Comparison of ENCODE assay signal across 35 cellular contexts in the genomic region with DNA sequence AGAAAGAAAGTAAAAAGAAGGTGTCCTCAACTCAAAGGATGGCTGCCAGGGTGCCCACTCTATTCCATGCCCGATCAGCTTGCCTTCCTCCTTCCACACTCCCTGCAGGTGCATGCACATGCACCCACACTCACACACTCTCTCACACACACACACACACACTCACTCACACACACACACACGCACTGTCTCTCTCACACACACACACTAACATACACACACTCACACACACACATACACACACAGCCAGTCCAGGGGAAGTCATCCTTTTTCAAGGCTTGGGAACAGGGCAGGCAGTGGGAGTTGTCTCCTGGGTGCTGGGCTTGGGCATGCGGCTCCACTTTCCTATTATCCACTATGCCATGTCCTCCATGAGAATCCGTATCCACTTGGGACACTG. TPM values are rescaled to one million over a fixed set of nuclear protein-coding genes. Genes with fewer than 3 reads are reported as not detected.
"Had no signal": no experiment of that assay in that cellular context is flagged by ENCODE, and none has a peak within 500 bp of the region (broad histone marks: within the 10 kb centered on the region; RNA-seq: fewer than 3 reads in every experiment).

No MANE protein-coding gene starts in this region.

- H3K4me1 Mint-ChIP-seq: activated CD4-positive, alpha-beta memory T cell treated with anti-CD3 and anti-CD28 coated beads, Interleukin-2, amount 10 ng/mL, durations not matched to agents 7 days and 5 days; activated CD8-positive, alpha-beta memory T cell treated with anti-CD3 and anti-CD28 coated beads, Interleukin-2, amount 10 ng/mL, durations not matched to agents 7 days and 5 days; activated naive CD4-positive, alpha-beta T cell treated with anti-CD3 and anti-CD28 coated beads, Interleukin-2, amount 10 ng/mL, durations not matched to agents 7 days and 5 days; activated naive CD8-positive, alpha-beta T cell treated with anti-CD3 and anti-CD28 coated beads, Interleukin-2, amount 50 U/mL, for 24 hours had no signal

- DNase-seq: activated CD4-positive, alpha-beta memory T cell treated with anti-CD3 and anti-CD28 coated beads, Interleukin-2, amount 10 ng/mL, durations not matched to agents 7 days and 5 days; activated CD4-positive, alpha-beta T cell treated with anti-CD3 and anti-CD28 coated beads for 1 hour; activated CD4-positive, alpha-beta T cell treated with anti-CD3 and anti-CD28 coated beads for 48 hours; activated CD4-positive, CD25-positive, alpha-beta regulatory T cell; activated CD8-positive, alpha-beta memory T cell treated with anti-CD3 and anti-CD28 coated beads for 24 hours; activated CD8-positive, alpha-beta memory T cell treated with anti-CD3 and anti-CD28 coated beads, Interleukin-2, amount 10 ng/mL, durations not matched to agents 7 days and 5 days; activated CD8-positive, alpha-beta memory T cell treated with anti-CD3 and anti-CD28 coated beads, Interleukin-2, amount 50 U/mL, for 48 hours; activated effector memory CD4-positive, alpha-beta T cell treated with Interleukin-2 at 50 U/mL for 16 hours; activated naive CD4-positive, alpha-beta T cell treated with anti-CD3 and anti-CD28 coated beads, Interleukin-2, amount 10 ng/mL, durations not matched to agents 7 days and 5 days; activated naive CD8-positive, alpha-beta T cell treated with anti-CD3 and anti-CD28 coated beads, Interleukin-2, amount 50 U/mL, for 24 hours; activated T-cell treated with anti-CD3 and anti-CD28 coated beads, Interleukin-2, amount 50 U/mL, for 48 hours; anterior cingulate cortex; central memory CD4-positive, alpha-beta T cell; NCI-H1105 treated with DMSO at 0.1 percent for 48 hours; NCI-H1436; NCI-H1694; NCI-H1930; NCI-H2081 treated with DMSO at 0.1 percent for 48 hours; NCI-H226; NCI-H446 treated with DMSO at 0.1 percent for 48 hours; NCI-H524; NCI-H69; NCI-H82; Peyer's patch; SIG-M5; SW 1271; T-helper 1 cell; T-helper 2 cell; T-helper 9 cell; WERI-Rb-1 had no signal

- H3K27ac Mint-ChIP-seq: activated CD4-positive, alpha-beta memory T cell treated with anti-CD3 and anti-CD28 coated beads, Interleukin-2, amount 10 ng/mL, durations not matched to agents 7 days and 5 days; activated CD8-positive, alpha-beta memory T cell treated with anti-CD3 and anti-CD28 coated beads, Interleukin-2, amount 10 ng/mL, durations not matched to agents 7 days and 5 days; activated naive CD4-positive, alpha-beta T cell treated with anti-CD3 and anti-CD28 coated beads, Interleukin-2, amount 10 ng/mL, durations not matched to agents 7 days and 5 days; activated naive CD8-positive, alpha-beta T cell; activated naive CD8-positive, alpha-beta T cell treated with anti-CD3 and anti-CD28 coated beads, Interleukin-2, amount 50 U/mL, for 24 hours had no signal

- H3K27ac ChIP-seq: Peyer's patch, RWPE1, WERI-Rb-1 had no signal

- H3K9me3 Mint-ChIP-seq: brain had no signal

- H3K36me3 ChIP-seq: Peyer's patch had no signal

- H3K4me3 ChIP-seq: Peyer's patch had no signal

- H3K9me3 ChIP-seq: Peyer's patch had no signal

- H3K27me3 ChIP-seq: Peyer's patch had no signal

- H3K36me3 Mint-ChIP-seq: activated CD8-positive, alpha-beta memory T cell treated with anti-CD3 and anti-CD28 coated beads, Interleukin-2, amount 10 ng/mL, durations not matched to agents 7 days and 5 days; activated naive CD4-positive, alpha-beta T cell treated with anti-CD3 and anti-CD28 coated beads, Interleukin-2, amount 10 ng/mL, durations not matched to agents 7 days and 5 days; activated naive CD8-positive, alpha-beta T cell had no signal

- ATAC-seq: activated CD8-positive, alpha-beta memory T cell treated with anti-CD3 and anti-CD28 coated beads, Interleukin-2, amount 10 ng/mL, durations not matched to agents 7 days and 5 days; activated naive CD8-positive, alpha-beta T cell treated with anti-CD3 and anti-CD28 coated beads, Interleukin-2, amount 50 U/mL, for 24 hours; Right ventricle myocardium inferior had no signal

- H3K27me3 Mint-ChIP-seq: activated naive CD4-positive, alpha-beta T cell treated with anti-CD3 and anti-CD28 coated beads, Interleukin-2, amount 10 ng/mL, durations not matched to agents 7 days and 5 days; activated naive CD8-positive, alpha-beta T cell; activated naive CD8-positive, alpha-beta T cell treated with anti-CD3 and anti-CD28 coated beads, Interleukin-2, amount 50 U/mL, for 24 hours; brain had no signal

- H3K4me3 Mint-ChIP-seq: activated CD4-positive, alpha-beta memory T cell treated with anti-CD3 and anti-CD28 coated beads, Interleukin-2, amount 10 ng/mL, durations not matched to agents 7 days and 5 days; activated CD8-positive, alpha-beta memory T cell treated with anti-CD3 and anti-CD28 coated beads, Interleukin-2, amount 10 ng/mL, durations not matched to agents 7 days and 5 days; activated naive CD4-positive, alpha-beta T cell treated with anti-CD3 and anti-CD28 coated beads, Interleukin-2, amount 10 ng/mL, durations not matched to agents 7 days and 5 days; activated naive CD8-positive, alpha-beta T cell; activated naive CD8-positive, alpha-beta T cell treated with anti-CD3 and anti-CD28 coated beads, Interleukin-2, amount 50 U/mL, for 24 hours; brain had no signal

RNA-seq across cellular contexts. Expression of gene CRMP1, which starts 50.4 kb away (rescaled TPM):
- total RNA-seq: MCF 10A had no signal
